Comparison of ENCODE assay signal across 13 cellular contexts in the genomic region with DNA sequence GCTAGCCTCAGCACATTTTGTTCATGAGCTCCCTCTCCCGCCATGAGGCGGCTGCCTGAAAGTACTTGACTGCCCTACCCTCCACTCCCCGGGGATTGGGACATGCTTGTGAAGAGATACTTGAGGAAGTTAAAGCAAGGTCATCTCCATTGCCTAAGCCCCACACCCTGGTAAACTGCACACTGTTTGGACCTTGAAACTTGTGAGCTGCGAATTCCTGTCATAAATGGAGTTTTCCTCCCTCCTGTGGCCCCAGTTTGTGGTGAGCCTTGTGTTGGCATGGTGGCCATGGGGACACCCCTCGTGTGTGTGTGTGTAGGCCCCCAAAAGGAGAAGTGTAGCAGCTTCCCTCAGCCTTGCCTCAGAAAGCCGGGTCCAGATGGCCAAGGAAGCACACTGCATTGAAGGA.
DNase-seq lines count a peak whose midpoint lies in the region; ATAC-seq, FAIRE-seq and TF ChIP-seq lines count a peak whose summit lies in the region.
"Had no signal": no experiment of that assay in that cellular context is flagged by ENCODE, and none has a peak within 500 bp of the region (broad histone marks: within the 10 kb centered on the region; RNA-seq: fewer than 3 reads in every experiment).

No MANE protein-coding gene starts in this region.

- no peak for FAIRE-seq in GM12891 (lab: Jason Lieb, UNC)
- FAIRE-seq: D721Med, frontal cortex had no signal

- no peak for TF ChIP-seq CTCF in GM20000 (IDR thresholded peaks at IDR 0.05; ENCODE audit: extremely low read depth, missing control alignments)

- intact Hi-C loops in sciatic nerve (cut with DNase I): no loop called here

- DNase-seq in GM12891 (ENCODE audit: insufficient read length, low spot score) (no peak), UCSD-AML1 (lab: John Stamatoyannopoulos, UW; ENCODE audit: unreplicated experiment) (peak; percentile 38), hippocampal formation (lab: John Stamatoyannopoulos, UW) (peak; percentile 60 to 70), sciatic nerve (ENCODE audit: low spot score) (no peak), hepatic stellate cell (ENCODE audit: low spot score) (no peak), amniotic stem cell (lab: John Stamatoyannopoulos, UW) (no peak), GM20000 (ENCODE audit: low spot score) (no peak)
- DNase-seq: NCI-H1694 had no signal

- peak; percentile 64 for ATAC-seq in sciatic nerve
- ATAC-seq in HG02973 (IDR thresholded peaks at IDR 0.05; ENCODE audit: unreplicated experiment): no peak
- ATAC-seq: activated naive CD4-positive, alpha-beta T cell treated with anti-CD3 and anti-CD28 coated beads, Interleukin-2, amount 50 U/mL, for 72 hours; WTC11 had no signal

- no peak for TF ChIP-seq POLR2A in GM12891 (IDR thresholded peaks at IDR 0.05; ENCODE audit: low read depth, low read length)

TF ChIP-seq in GM12891, 5 proteins besides CTCF, POLR2A, EP300 and RAD21:
- TF ChIP-seq SPI1 (IDR thresholded peaks at IDR 0.05; ENCODE audit: low read depth, low read length) (peak; percentile 30; the same call in 1 of the 2 replicates), POU2F2 (IDR thresholded peaks at IDR 0.05; ENCODE audit: low read depth, low read length) (no peak), TAF1 (IDR thresholded peaks at IDR 0.05; ENCODE audit: low read depth, low read length) (no peak), PAX5 (IDR thresholded peaks at IDR 0.05; ENCODE audit: insufficient read depth, low read length, severe bottlenecking) (no peak), POLR2AphosphoS5 (IDR thresholded peaks at IDR 0.05; ENCODE audit: low read depth, low read length) (no peak)

Comparison
In these comparisons a context has a peak if more than half of its experiments do, and no peak if none do; other contexts are left out.
1. DNase-seq: peak in UCSD-AML1 (single experiment) and hippocampal formation (2 of 2); none in GM12891 (single experiment), sciatic nerve (single experiment), hepatic stellate cell (single experiment), amniotic stem cell (single experiment) and GM20000 (single experiment).